In the genomic region with DNA sequence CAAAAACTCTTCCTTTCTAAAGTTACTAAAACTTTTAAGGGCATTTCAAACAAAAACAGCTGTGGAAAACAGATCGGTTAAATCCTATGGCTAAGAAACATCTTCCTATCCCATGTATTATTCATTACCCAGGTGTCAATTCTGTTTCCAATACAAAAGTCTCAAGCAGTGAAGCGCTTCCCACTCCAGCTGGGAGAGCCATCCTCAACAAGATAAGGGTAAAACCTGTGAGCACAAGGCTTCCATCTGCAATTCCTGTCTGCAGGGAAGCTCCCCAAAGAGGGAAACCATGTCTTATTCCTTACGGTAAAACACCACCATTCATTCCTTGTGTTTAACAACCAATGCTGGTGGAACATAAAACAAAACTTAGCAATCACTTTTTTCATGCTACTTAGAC, we compare ENCODE assay signal across 12 cellular contexts. TPM values are rescaled to one million over a fixed set of nuclear protein-coding genes. Genes with fewer than 3 reads are reported as not detected.
"Had no signal": no experiment of that assay in that cellular context is flagged by ENCODE, and none has a peak within 500 bp of the region (broad histone marks: within the 10 kb centered on the region; RNA-seq: fewer than 3 reads in every experiment).

No MANE protein-coding gene starts in this region.

RNA-seq across cellular contexts. Expression of a gene that starts 38.8 kb away (rescaled TPM):
- total RNA-seq: activated CD4-positive, alpha-beta memory T cell treated with anti-CD3 and anti-CD28 coated beads, Interleukin-2, amount 10 ng/mL, durations not matched to agents 7 days and 5 days; activated CD4-positive, alpha-beta T cell treated with anti-CD3 and anti-CD28 coated beads for 36 hours; activated CD4-positive, alpha-beta T cell treated with anti-CD3 and anti-CD28 coated beads, Interleukin-2, amount 10 ng/mL, durations not matched to agents 7 days and 5 days; activated CD8-positive, alpha-beta memory T cell treated with anti-CD3 and anti-CD28 coated beads, Interleukin-2, amount 10 ng/mL, durations not matched to agents 7 days and 5 days; activated CD8-positive, alpha-beta T cell treated with anti-CD3 and anti-CD28 coated beads, Interleukin-2, amount 10 ng/mL, durations not matched to agents 7 days and 5 days; activated naive CD8-positive, alpha-beta T cell treated with anti-CD3 and anti-CD28 coated beads, Interleukin-2, amount 10 ng/mL, durations not matched to agents 7 days and 5 days; activated T-helper 2 cell treated with anti-CD3 and anti-CD28 coated beads, Interferon-gamma antibody, Interleukin-2, Interleukin-4, amounts not matched to agents 10 μg/mL and 5 μg/mL and 100 μg/mL, durations not matched to agents 14 hours and 24 hours and 36 hours; ascending aorta; bronchial epithelial cell; cardiac muscle cell; chondrocyte; colonic mucosa had no signal
- polyA plus RNA-seq: cardiac muscle cell had no signal
